6 cellular contexts compared by ENCODE assay signal in the genomic region with DNA sequence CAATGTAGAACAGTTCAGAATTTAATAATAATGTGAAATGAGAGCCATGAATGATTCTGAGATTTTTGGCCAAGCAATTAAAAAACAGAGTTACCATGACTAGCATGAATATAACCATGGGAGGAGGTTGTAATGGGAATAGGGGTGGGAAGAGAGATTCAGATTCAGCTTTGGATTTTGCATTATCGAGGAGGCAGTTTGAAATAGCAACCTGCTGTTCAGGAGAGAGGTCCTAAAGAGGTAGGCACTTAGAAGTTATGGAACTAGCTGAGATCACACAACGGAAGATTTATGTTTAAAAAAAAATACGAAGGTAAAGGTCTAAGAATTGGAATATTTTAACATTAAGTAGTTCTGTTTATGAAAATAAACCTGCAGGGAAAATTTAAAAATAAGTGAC.
"Had no signal": no experiment of that assay in that cellular context is flagged by ENCODE, and none has a peak within 500 bp of the region (broad histone marks: within the 10 kb centered on the region; RNA-seq: fewer than 3 reads in every experiment).

No MANE protein-coding gene starts in this region.

- H3K27me3 Mint-ChIP-seq: IgD-negative memory B cell had no signal

- H3K4me3 Mint-ChIP-seq: GM23338, H9, IgD-negative memory B cell had no signal

- ATAC-seq: GM23338, HepG2 had no signal

- H3K27ac ChIP-seq: HL-60 had no signal

- H3K4me3 ChIP-seq: GM23338 had no signal

- H3K27ac Mint-ChIP-seq: GM23338, H9, IgD-negative memory B cell had no signal

- H3K4me1 Mint-ChIP-seq: GM23338, H9, IgD-negative memory B cell had no signal

- DNase-seq: H9, HCEC 1CT had no signal

- H3K36me3 Mint-ChIP-seq: IgD-negative memory B cell had no signal

- H3K9me3 Mint-ChIP-seq: GM23338, H9 had no signal
